8 cellular contexts compared by ENCODE assay signal in the genomic region with DNA sequence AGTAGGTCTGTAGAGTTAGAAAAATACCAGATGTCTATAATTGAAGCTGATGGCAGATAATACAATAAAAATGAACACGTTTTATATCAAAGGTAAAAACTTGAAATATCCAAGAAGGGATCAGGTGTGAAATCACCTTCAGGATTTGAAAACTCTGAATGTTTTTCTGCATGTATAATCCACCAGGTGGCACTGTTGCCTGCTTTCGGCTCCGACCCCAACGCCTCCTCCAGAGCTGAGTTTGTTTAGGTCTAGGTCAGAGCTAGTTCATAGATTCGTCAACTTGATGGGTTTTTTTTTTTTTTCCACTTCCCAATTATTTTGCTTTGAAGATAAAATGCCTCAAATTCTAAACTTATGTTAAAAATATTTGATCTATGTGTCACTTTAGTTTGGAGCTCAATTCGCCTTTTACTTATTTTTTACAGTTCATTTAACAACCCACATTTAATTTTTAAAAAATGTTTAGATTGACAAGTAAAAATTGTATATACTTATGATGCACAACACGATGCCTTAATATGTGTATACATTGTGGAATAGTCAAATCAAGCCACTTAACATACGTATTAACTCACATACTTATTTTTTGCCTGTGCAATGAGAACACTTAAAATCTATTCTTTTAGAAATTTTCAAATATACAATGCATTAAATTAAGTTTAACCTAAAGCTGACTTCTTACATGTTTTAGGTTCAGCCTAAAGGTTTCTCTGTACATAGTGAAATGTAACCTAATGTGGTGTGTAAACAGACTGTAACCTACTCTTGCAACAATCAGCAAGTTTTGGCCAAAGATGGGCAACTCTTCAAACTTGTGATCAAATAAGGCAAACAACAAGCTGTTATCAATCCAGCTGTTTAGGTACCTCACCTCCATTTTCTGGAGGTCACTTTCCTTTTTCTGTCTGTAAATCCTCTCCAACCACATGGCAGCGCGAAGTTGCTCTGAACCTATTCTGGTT. TPM values are rescaled to one million over a fixed set of nuclear protein-coding genes. Genes with fewer than 3 reads are reported as not detected.
DNase-seq lines count a peak whose midpoint lies in the region; ATAC-seq, FAIRE-seq and TF ChIP-seq lines count a peak whose summit lies in the region.

No MANE protein-coding gene starts in this region.

- H3K18ac ChIP-seq in H1 (ENCODE audit: extremely low read depth, low read length): no peak overlapping the region

- ATAC-seq in HG02642 (IDR thresholded peaks at IDR 0.05; ENCODE audit: poor library complexity, unreplicated experiment) (peak; percentile 58), GM18520 (IDR thresholded peaks at IDR 0.05; ENCODE audit: unreplicated experiment) (no peak)

- H2BK15ac ChIP-seq in H1 (ENCODE audit: low read length): no peak overlapping the region

- no peak for TF ChIP-seq EP300 in H1 (IDR thresholded peaks at IDR 0.05; ENCODE audit: borderline replicate concordance in 1 of 2, low read depth in 2 of 2, low read length in 2 of 2)

- peaks cover 19 to 23% of the 10 kb centered on the region in 2 experiments for H3K9me3 ChIP-seq in H1 (ENCODE audit: insufficient read depth in 2 of 2, low read depth in 1 of 2, low read length in 1 of 2)

- peak; percentile 98 for FAIRE-seq in H1 (lab: Jason Lieb, UNC)

- no peak overlapping the region for H2AK5ac ChIP-seq in H1 (ENCODE audit: low read depth, low read length)

- no peak overlapping the region for H4K5ac ChIP-seq in H1 (ENCODE audit: insufficient read length, low read depth, low read length)

- CTCF ChIA-PET in H1 (lab: Charles Lee; ENCODE audit: partially characterized antibody): interaction anchor here (0.6 to 3.1 kb wide), 33 partner anchors 10 to 1075 kb away, joined by 3 to 29 read pairs (median 3); a partner anchor contains a TSS

- H2AFZ ChIP-seq in H1 (ENCODE audit: low read length): no peak overlapping the region

- DNase-seq in DMS53 treated with DMSO at 0.1 percent for 48 hours (lab: John Stamatoyannopoulos, UW; ENCODE audit: unreplicated experiment) (peak; percentile 69), NCI-H774 (lab: John Stamatoyannopoulos, UW) (peak; percentile 59), H1 (ENCODE audit: low read depth in 1 of 2, low spot score in 2 of 2) (peak in 1 of 2 experiments; percentile 53), midbrain (lab: John Stamatoyannopoulos, UW) (peak; percentile 78)
- DNase-seq in activated CD8-positive, alpha-beta memory T cell treated with anti-CD3 and anti-CD28 coated beads for 4 hours (ENCODE audit: low read depth in 2 of 2): peak; percentile 14 to 30
- peak; percentile 23 for DNase-seq in stimulated activated CD8-positive, alpha-beta memory T cell treated with anti-CD3 and anti-CD28 coated beads, Interleukin-4, amount 100 ng/mL, for 4 hours (ENCODE audit: low read depth in 2 of 2, low spot score in 1 of 2)

- no peak overlapping the region for H3K4me2 ChIP-seq in H1 (ENCODE audit: insufficient read depth in 1 of 2, low read depth in 2 of 2, low read length in 2 of 2)

- H3K4me3 ChIP-seq in H1 (ENCODE audit: extremely low read depth in 1 of 4, insufficient read depth in 2 of 4, low read depth in 3 of 4, low read length in 4 of 4): no peak overlapping the region

- WGBS in H1 (ENCODE audit: extremely low coverage in 1 of 2, insufficient coverage in 1 of 2, insufficient read length in 1 of 2, insufficient replicate concordance in 2 of 2, low coverage in 1 of 2, low lambda C conversion rate in 2 of 2, missing lambda C conversion rate in 1 of 2), 2 experiments: 43% methylated on average over 10 of the region's 10 CpGs; no CpG with 5 or more reads in 1 of the 2 experiments

- no peaks in the 10 kb centered on the region for H3K79me2 ChIP-seq in H1 (ENCODE audit: control insufficient read depth in 1 of 2, insufficient read depth in 2 of 2, low read length in 2 of 2)

- H3K36me3 ChIP-seq in H1 (ENCODE audit: control insufficient read depth in 2 of 4, insufficient read depth in 4 of 4, low read length in 3 of 4): no peaks in the 10 kb centered on the region

- H4K91ac ChIP-seq in H1 (replicated peaks; ENCODE audit: insufficient read length, low read length): no peak overlapping the region

- no peak overlapping the region for H2BK20ac ChIP-seq in H1 (ENCODE audit: low read length)

- H3K27me3 ChIP-seq in H1 (replicated peaks in 1 of 4; ENCODE audit: control insufficient read depth in 3 of 4, extremely low read depth in 1 of 4, insufficient read depth in 3 of 4, low read length in 3 of 4): no peaks in the 10 kb centered on the region; a peak in 1 of 7 replicates

- TF ChIP-seq RAD21 in H1 (IDR thresholded peaks at IDR 0.05 in 1 of 2, conservative IDR thresholded peaks at IDR 0.05 in 1 of 2; ENCODE audit: low read depth in 2 of 2, low read length in 2 of 2): peak; percentile 91 to 93

- no peak overlapping the region for H3K56ac ChIP-seq in H1 (replicated peaks; ENCODE audit: insufficient read length, low read depth, low read length)

- no peak overlapping the region for H2BK5ac ChIP-seq in H1 (ENCODE audit: low read depth, low read length)

- H3K14ac ChIP-seq in H1 (ENCODE audit: insufficient read length): no peak overlapping the region

- no peak overlapping the region for H4K8ac ChIP-seq in H1 (ENCODE audit: extremely low read depth, insufficient read depth, low read length)

- no peaks in the 10 kb centered on the region for H3K79me1 ChIP-seq in H1 (ENCODE audit: low read depth, low read length)

- H2BK120ac ChIP-seq in H1 (replicated peaks; ENCODE audit: low read depth, low read length): no peak overlapping the region

- H2BK12ac ChIP-seq in H1 (ENCODE audit: low read depth, low read length): no peak overlapping the region

- no peaks in the 10 kb centered on the region for H4K20me1 ChIP-seq in H1 (replicated peaks in 1 of 2; ENCODE audit: control insufficient read depth in 1 of 2, insufficient read depth in 2 of 2, low read length in 2 of 2)

- TF ChIP-seq CTCF in H1 (IDR thresholded peaks at IDR 0.05; ENCODE audit: control extremely low read depth in 1 of 3, insufficient read depth in 1 of 3, low read depth in 1 of 3, low read length in 3 of 3): peak; percentile 64 to 76 (median 72)

- H3K23ac ChIP-seq in H1 (ENCODE audit: insufficient read length): no peak overlapping the region

- H3K4me1 ChIP-seq in H1 (replicated peaks in 1 of 4; ENCODE audit: control insufficient read depth in 3 of 4, insufficient read depth in 4 of 4, low read length in 3 of 4): no peaks in the 10 kb centered on the region

- H3K27ac ChIP-seq in H1 (ENCODE audit: low read depth, low read length): no peak overlapping the region

- TF ChIP-seq POLR2A in H1 (IDR thresholded peaks at IDR 0.05; ENCODE audit: control extremely low read depth in 1 of 2, low read depth in 2 of 2, low read length in 2 of 2): no peak

- H3K4ac ChIP-seq in H1 (replicated peaks; ENCODE audit: insufficient read length, low read depth, low read length): no peak overlapping the region

- no peaks in the 10 kb centered on the region; the same call in 1 of the 2 replicates for H3K23me2 ChIP-seq in H1 (ENCODE audit: low read depth, low read length)

- POLR2A ChIA-PET in H1 (lab: Charles Lee; ENCODE audit: partially characterized antibody): interaction anchor here (0.8 kb wide), 1 partner anchor 154 kb away, joined by 3 read pairs; no protein-coding TSS in a partner anchor

- peak overlapping the region in 1 of 4 experiments; percentile 11; a peak in 1 of 7 replicates for H3K9ac ChIP-seq in H1 (replicated peaks in 1 of 4; ENCODE audit: extremely low read depth in 1 of 4, low read depth in 3 of 4, low read length in 3 of 4)

TF ChIP-seq in H1, 55 proteins besides CTCF, POLR2A, EP300 and RAD21:
- TF ChIP-seq POU5F1 (IDR thresholded peaks at IDR 0.05; ENCODE audit: low read depth, low read length) (no peak), MAFK (IDR thresholded peaks at IDR 0.05; ENCODE audit: low read depth, low read length) (no peak)

RNA-seq across cellular contexts. Expression of a gene that starts 39.4 kb away (rescaled TPM):
- total RNA-seq in H1 (2021; fragmentation: NEBNext Ultra II Directional; extraction: Animal tissue kit (Norgen Biotek cat#: 25700)): 4.2 and 4.4 TPM in 2 replicates
- 1.1 and 2.0 TPM in 2 replicates for polyA plus RNA-seq in H1 (2011; rRNA removed)
- 1.9 TPM for polyA plus RNA-seq in H1 (2011; cell fraction: cytosol; rRNA removed)
- 1.0 TPM for polyA plus RNA-seq in H1 (2011; cell fraction: nucleus; rRNA removed)
- polyA plus RNA-seq in H1 (2012, experiment 1 of 2): 1.4 to 3.0 TPM (median 1.6 TPM) in 4 replicates
- 0.18 TPM for polyA plus RNA-seq in H1 (2012, experiment 2 of 2)
- polyA plus RNA-seq in H1 (2013, experiment 1 of 2): 5.3 TPM
- 5.4 TPM for polyA plus RNA-seq in H1 (2013, experiment 2 of 2)
- 3.2 and 5.6 TPM in 2 replicates for polyA minus RNA-seq in H1 (2011; rRNA and poly(A)+ RNA removed)
- 2.1 TPM for polyA minus RNA-seq in H1 (2011; cell fraction: cytosol; rRNA and poly(A)+ RNA removed)
- polyA minus RNA-seq in H1 (2011; cell fraction: nucleus; rRNA and poly(A)+ RNA removed): 4.9 TPM
